1 cellular context compared by ENCODE assay signal in genomic region chr3:9731206-9732079, GRCh38.
TF ChIP-seq lines count a peak whose summit lies in the region.

TSS of gene BRPF1 (plus strand) at chr3:9731735. CDS start at chr3:9734141, 2,406 bp downstream.

TF ChIP-seq in GM12878, 131 proteins besides CTCF, POLR2A, EP300 and RAD21 (continued from another document and continues in another):
- TF ChIP-seq YY1 (IDR thresholded peaks at IDR 0.05; ENCODE audit: low read depth, low read length), result peak; percentile 72; the same call in 1 of the 2 replicates
- no peak for TF ChIP-seq CHD4 (IDR thresholded peaks at IDR 0.05)
- peak; percentile 68; the same call in 1 of the 2 replicates for TF ChIP-seq TAF1 (IDR thresholded peaks at IDR 0.05; ENCODE audit: borderline replicate concordance, low read depth, low read length)
- peak; percentile 66 for TF ChIP-seq NR2F1 (conservative IDR thresholded peaks at IDR 0.05)
- TF ChIP-seq NBN (IDR thresholded peaks at IDR 0.05), result peak; percentile 94
- 0 out of 4 replicates have a peak, but pooled peaks of 1 of the 2 experiments have one; percentile 2 for TF ChIP-seq SRF (IDR thresholded peaks at IDR 0.05; ENCODE audit: low read depth in 2 of 2, low read length in 2 of 2)
- TF ChIP-seq KLF5 (IDR thresholded peaks at IDR 0.05; ENCODE audit: partially characterized antibody), result peak; percentile 78
- 0 out of 2 replicates have a peak, but pooled peaks have one; percentile 27 for TF ChIP-seq MYB (IDR thresholded peaks at IDR 0.05; ENCODE audit: borderline replicate concordance, low read depth, low read length)
- TF ChIP-seq NFYA (IDR thresholded peaks at IDR 0.05; ENCODE audit: borderline replicate concordance, low read depth, low read length), result no peak
- TF ChIP-seq NKRF (conservative IDR thresholded peaks at IDR 0.05), result no peak; the same call in none of the 2 replicates
- no peak for TF ChIP-seq POU2F2 (IDR thresholded peaks at IDR 0.05; ENCODE audit: borderline replicate concordance, low read depth, low read length)
- no peak for TF ChIP-seq ZNF622 (IDR thresholded peaks at IDR 0.05)
- TF ChIP-seq SUZ12 (IDR thresholded peaks at IDR 0.05; ENCODE audit: unreplicated experiment), result no peak
- TF ChIP-seq CBX3 (IDR thresholded peaks at IDR 0.05; ENCODE audit: borderline replicate concordance, low read depth), result no peak
- no peak for TF ChIP-seq REST (IDR thresholded peaks at IDR 0.05; ENCODE audit: low read depth, low read length)
- TF ChIP-seq HSF1 (IDR thresholded peaks at IDR 0.05; ENCODE audit: low read depth, low read length), result 0 out of 2 replicates have a peak, but pooled peaks have one; percentile 64
- TF ChIP-seq ELK1 (IDR thresholded peaks at IDR 0.05; ENCODE audit: low read depth, low read length), result no peak
- TF ChIP-seq MEF2B (IDR thresholded peaks at IDR 0.05; ENCODE audit: partially characterized antibody, poor library complexity, severe bottlenecking), result peak; percentile 40
- TF ChIP-seq IKZF2 (IDR thresholded peaks at IDR 0.05), result peak; percentile 80 to 81
- no peak; the same call in 1 of the 2 replicates for TF ChIP-seq FOXM1 (IDR thresholded peaks at IDR 0.05; ENCODE audit: low read depth, low read length)
- no peak for TF ChIP-seq SIX5 (IDR thresholded peaks at IDR 0.05; ENCODE audit: low read depth, low read length, severe bottlenecking)
- no peak for TF ChIP-seq KDM1A (IDR thresholded peaks at IDR 0.05; ENCODE audit: borderline replicate concordance)
- TF ChIP-seq STAT1 (conservative IDR thresholded peaks at IDR 0.05), result peak; percentile 78; the same call in 1 of the 2 replicates
- TF ChIP-seq RELB (IDR thresholded peaks at IDR 0.05; ENCODE audit: low read depth), result peak; percentile 97
- no peak for TF ChIP-seq MEF2A (IDR thresholded peaks at IDR 0.05; ENCODE audit: insufficient read depth, low read depth, low read length)
- TF ChIP-seq MLLT1 (IDR thresholded peaks at IDR 0.05), result peak; percentile 76
- TF ChIP-seq RCOR1 (conservative IDR thresholded peaks at IDR 0.05; ENCODE audit: low read depth, low read length), result no peak
- no peak for TF ChIP-seq NR2C2 (IDR thresholded peaks at IDR 0.05; ENCODE audit: borderline replicate concordance, control insufficient read depth, insufficient read length, low read depth)
- no peak for TF ChIP-seq BCL11A (IDR thresholded peaks at IDR 0.05; ENCODE audit: low read depth, low read length)
- TF ChIP-seq TARDBP (IDR thresholded peaks at IDR 0.05; ENCODE audit: borderline replicate concordance), result peak; percentile 57; the same call in 1 of the 2 replicates
- TF ChIP-seq FOXK2 (IDR thresholded peaks at IDR 0.05), result peak; percentile 53; the same call in 1 of the 2 replicates
- no peak for TF ChIP-seq BCLAF1 (IDR thresholded peaks at IDR 0.05)
- peak in 1 of 2 experiments; percentile 27; a peak in 1 of 3 replicates for TF ChIP-seq EGR1 (IDR thresholded peaks at IDR 0.05; ENCODE audit: borderline replicate concordance in 1 of 2, low read depth in 2 of 2, low read length in 2 of 2)
- no peak for TF ChIP-seq ZZZ3 (IDR thresholded peaks at IDR 0.05; ENCODE audit: control insufficient read depth, insufficient read length, low read depth)
- TF ChIP-seq POLR2AphosphoS2 (IDR thresholded peaks at IDR 0.05; ENCODE audit: low read depth, low read length), result peak; percentile 66; the same call in 1 of the 2 replicates
- TF ChIP-seq ZNF384 (IDR thresholded peaks at IDR 0.05; ENCODE audit: borderline replicate concordance, low read depth, low read length), result no peak
- no peak for TF ChIP-seq RBBP5 (conservative IDR thresholded peaks at IDR 0.05)
- TF ChIP-seq CHD2 (IDR thresholded peaks at IDR 0.05; ENCODE audit: borderline replicate concordance, low read depth, low read length), result peak; percentile 91
- TF ChIP-seq NFIC (IDR thresholded peaks at IDR 0.05; ENCODE audit: low read depth, low read length), result no peak
- TF ChIP-seq ZNF217 (IDR thresholded peaks at IDR 0.05), result no peak
- TF ChIP-seq SIN3A (IDR thresholded peaks at IDR 0.05; ENCODE audit: low read depth, low read length), result peak; percentile 77
- peak; percentile 82; the same call in 1 of the 2 replicates for TF ChIP-seq CBFB (IDR thresholded peaks at IDR 0.05; ENCODE audit: low read depth)
- no peak for TF ChIP-seq BCL3 (IDR thresholded peaks at IDR 0.05; ENCODE audit: borderline replicate concordance, insufficient read depth, low read depth, low read length, poor library complexity, severe bottlenecking)
- TF ChIP-seq FOS (IDR thresholded peaks at IDR 0.05; ENCODE audit: borderline replicate concordance, extremely low read depth, insufficient read length), result no peak
- TF ChIP-seq PAX8 (IDR thresholded peaks at IDR 0.05), result no peak
- no peak for TF ChIP-seq BMI1 (IDR thresholded peaks at IDR 0.05; ENCODE audit: borderline replicate concordance)
- no peak for TF ChIP-seq HDAC2 (IDR thresholded peaks at IDR 0.05)
